9 cellular contexts compared by ENCODE assay signal in genomic region chr9:68793605-68794343, GRCh38.
DNase-seq lines count a peak whose midpoint lies in the region; ATAC-seq lines count a peak whose summit lies in the region.
"Had no signal": no experiment of that assay in that cellular context is flagged by ENCODE, and none has a peak within 500 bp of the region (broad histone marks: within the 10 kb centered on the region; RNA-seq: fewer than 3 reads in every experiment).

No MANE protein-coding gene starts in this region.

- no peaks in the 10 kb centered on the region for H3K9me3 ChIP-seq in aorta (ENCODE audit: control insufficient read depth, low read length)

- no peaks in the 10 kb centered on the region for H3K36me3 ChIP-seq in aorta (ENCODE audit: control insufficient read depth in 1 of 2, insufficient read depth in 2 of 2, low read length in 1 of 2)

- DNase-seq in left colon (no peak), NCI-H510A treated with DMSO at 0.1 percent for 48 hours (lab: John Stamatoyannopoulos, UW) (no peak), dedifferentiated amniotic fluid mesenchymal stem cell (ENCODE audit: extremely low spot score) (no peak), cardiac septum (ENCODE audit: low spot score) (no peak), aorta (no peak)
- DNase-seq: activated gamma-delta T cell treated with Interleukin-2 at 50 U/mL for 16 hours had no signal

- no peaks in the 10 kb centered on the region for H3K27me3 ChIP-seq in aorta (ENCODE audit: control insufficient read depth in 1 of 2, insufficient read depth in 2 of 2, low read length in 1 of 2)

- no peak overlapping the region for H3K27ac ChIP-seq in aorta (ENCODE audit: low read depth in 1 of 2, low read length in 2 of 2)

- H3K4me1 ChIP-seq in aorta (ENCODE audit: control insufficient read depth in 1 of 2, insufficient read depth in 2 of 2, low read length in 2 of 2), result peaks cover 0 to 5% of the 10 kb centered on the region in 2 donors

- intact Hi-C loops in left colon (cut with DNase I, micrococcal nuclease) (no loop called here), cardiac septum (cut with DNase I) (no loop called here), aorta (cut with DNase I) (no loop called here)

- WGBS in aorta, 2 donors, result 93 to 94% methylated on average over 6 of the region's 6 CpGs

- H3K4me3 ChIP-seq in aorta (ENCODE audit: low read length in 2 of 2), result no peak overlapping the region

- ATAC-seq in GM18870 (IDR thresholded peaks at IDR 0.05; ENCODE audit: unreplicated experiment) (peak; percentile 93), GM21717 (IDR thresholded peaks at IDR 0.05; ENCODE audit: unreplicated experiment) (peak; percentile 94), HG03378 (IDR thresholded peaks at IDR 0.05; ENCODE audit: unreplicated experiment) (peak; percentile 86), left colon (peak; percentile 58), aorta (ENCODE audit: low FRiP score) (no peak)
